8 cellular contexts compared by ENCODE assay signal in the genomic region with DNA sequence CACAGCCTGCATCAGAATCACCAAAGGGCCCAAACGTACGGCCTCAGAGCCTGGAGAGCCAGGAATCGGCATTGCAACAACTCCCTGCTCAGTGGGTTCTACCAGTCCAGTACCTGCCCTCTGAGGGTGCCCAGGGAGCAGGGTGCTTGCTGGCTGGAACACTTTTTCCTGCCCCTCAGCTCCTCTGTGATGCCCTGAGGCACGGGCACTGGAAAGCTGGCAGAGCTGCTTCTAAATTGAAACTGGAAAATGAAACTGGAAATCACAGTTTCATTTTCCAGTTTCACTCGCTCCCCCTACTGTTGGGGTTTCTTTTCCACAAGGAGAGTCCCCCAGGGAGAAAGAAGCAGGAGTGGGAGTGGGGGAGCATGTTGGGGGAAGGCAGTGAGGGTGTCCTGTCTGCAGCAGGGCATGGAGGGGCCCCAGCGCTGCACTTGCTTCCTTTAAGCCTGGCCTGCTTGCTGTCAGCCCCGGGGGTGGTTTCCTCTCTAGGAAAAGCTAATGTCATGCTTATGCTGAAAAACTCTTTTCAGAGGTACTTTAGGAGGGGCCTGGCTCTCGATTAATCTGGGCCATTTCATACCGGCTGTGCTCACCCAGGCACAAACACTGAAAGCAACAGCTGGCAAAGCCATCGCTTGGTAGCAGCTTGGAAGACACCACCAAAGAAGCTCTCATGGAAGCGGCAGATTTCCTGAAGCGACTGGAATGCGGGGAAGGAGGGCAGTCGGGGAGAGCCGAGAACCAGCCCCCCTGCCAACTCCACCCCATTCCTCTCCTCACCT. TPM values are rescaled to one million over a fixed set of nuclear protein-coding genes. Genes with fewer than 3 reads are reported as not detected.
DNase-seq lines count a peak whose midpoint lies in the region; ATAC-seq and TF ChIP-seq lines count a peak whose summit lies in the region.

No MANE protein-coding gene starts in this region.

- intact Hi-C loops in heart left ventricle (cut with DNase I) (loop anchor here in 2 of 10 donors (2.0 to 5.0 kb wide), 2 partner anchors 26 to 37 kb away; no protein-coding TSS in a partner anchor), left ventricle myocardium superior (cut with micrococcal nuclease) (no loop called here)
- intact Hi-C loops in activated CD4-positive, alpha-beta memory T cell treated with anti-CD3 and anti-CD28 coated beads for 36 hours (cut with micrococcal nuclease): no loop called here

- no peak for DNase-seq in heart left ventricle
- no peak for DNase-seq in left ventricle myocardium superior
- peak; percentile 67 for DNase-seq in activated CD4-positive, alpha-beta memory T cell treated with anti-CD3 and anti-CD28 coated beads for 36 hours
- DNase-seq in immature natural killer cell: peak; percentile 42 to 58 (median 55)
- DNase-seq in OCI-M2 (lab: John Stamatoyannopoulos, UW; ENCODE audit: unreplicated experiment): no peak
- DNase-seq in DMS153 (lab: John Stamatoyannopoulos, UW): no peak

- TF ChIP-seq CTCF in heart left ventricle (IDR thresholded peaks at IDR 0.05): peak in 6 of 12 donors; percentile 10 to 46 (median 24)

- H3K36me3 ChIP-seq in heart left ventricle: peaks cover 0 to 17% (median 0%) of the 10 kb centered on the region in 9 donors
- peaks cover 6 to 21% of the 10 kb centered on the region in 2 donors for H3K36me3 ChIP-seq in stomach smooth muscle (ENCODE audit: control insufficient read depth in 2 of 2, insufficient read depth in 2 of 2, low read length in 2 of 2)

- no peak for TF ChIP-seq POLR2A in heart left ventricle (IDR thresholded peaks at IDR 0.05)

- 44 to 55% (median 47%) methylated on average over 15 of the region's 15 CpGs for WGBS in heart left ventricle, 4 donors

- H3K4me1 ChIP-seq in heart left ventricle (peaks cover 13 to 99% (median 63%) of the 10 kb centered on the region in 12 donors), stomach smooth muscle (ENCODE audit: control insufficient read depth, insufficient read depth, low read length) (peaks cover 54% of the 10 kb centered on the region)

- peak in 1 of 4 donors; percentile 10 for ATAC-seq in heart left ventricle
- ATAC-seq in left ventricle myocardium superior: no peak
- no peak for ATAC-seq in HG02973 (IDR thresholded peaks at IDR 0.05; ENCODE audit: unreplicated experiment)

- peaks cover 0 to 6% (median 0%) of the 10 kb centered on the region in 12 donors for H3K9me3 ChIP-seq in heart left ventricle
- no peaks in the 10 kb centered on the region for H3K9me3 ChIP-seq in stomach smooth muscle (ENCODE audit: control insufficient read depth in 2 of 2, low read length in 2 of 2)

- no peaks in the 10 kb centered on the region for H3K27me3 Mint-ChIP-seq in activated CD4-positive, alpha-beta memory T cell treated with anti-CD3 and anti-CD28 coated beads for 36 hours
- H3K27me3 Mint-ChIP-seq in immature natural killer cell (ENCODE audit: low read depth in 3 of 3): peaks cover 32 to 44% (median 36%) of the 10 kb centered on the region in 3 donors

- H3K4me3 ChIP-seq in heart left ventricle (peak overlapping the region in 6 of 12 donors; percentile 0 to 40 (median 15)), stomach smooth muscle (ENCODE audit: low read length in 2 of 2) (peak overlapping the region; percentile 49 to 67)

- H3K27ac Mint-ChIP-seq in activated CD4-positive, alpha-beta memory T cell treated with anti-CD3 and anti-CD28 coated beads for 36 hours: peak overlapping the region; percentile 75
- H3K27ac Mint-ChIP-seq in immature natural killer cell: peak overlapping the region; percentile 98 to 100 (median 100)

- POLR2A ChIA-PET in activated CD4-positive, alpha-beta memory T cell treated with anti-CD3 and anti-CD28 coated beads for 36 hours (lab: Charles Lee): interaction anchor here (0.8 to 5.1 kb wide), 11 partner anchors 9 to 283 kb away, joined by 3 to 94 read pairs (median 13); a partner anchor contains a TSS

- CTCF ChIA-PET in activated CD4-positive, alpha-beta memory T cell treated with anti-CD3 and anti-CD28 coated beads for 36 hours (lab: Charles Lee): interaction anchor here (0.6 to 5.0 kb wide), 13 partner anchors 9 to 77 kb away, joined by 3 to 53 read pairs (median 8); no protein-coding TSS in a partner anchor

- no peaks in the 10 kb centered on the region for H3K9me3 Mint-ChIP-seq in activated CD4-positive, alpha-beta memory T cell treated with anti-CD3 and anti-CD28 coated beads for 36 hours
- H3K9me3 Mint-ChIP-seq in immature natural killer cell: peaks cover 0 to 2% (median 0%) of the 10 kb centered on the region in 6 donors

- H3K4me3 Mint-ChIP-seq in activated CD4-positive, alpha-beta memory T cell treated with anti-CD3 and anti-CD28 coated beads for 36 hours: peak overlapping the region; percentile 36
- peak overlapping the region; percentile 76 to 88 (median 80) for H3K4me3 Mint-ChIP-seq in immature natural killer cell

- H3K36me3 Mint-ChIP-seq in activated CD4-positive, alpha-beta memory T cell treated with anti-CD3 and anti-CD28 coated beads for 36 hours: peaks cover 13% of the 10 kb centered on the region
- H3K36me3 Mint-ChIP-seq in immature natural killer cell: peaks cover 23 to 36% (median 34%) of the 10 kb centered on the region in 3 donors

- H3K9ac ChIP-seq in stomach smooth muscle (ENCODE audit: low read length in 2 of 2): peak overlapping the region; percentile 35 to 55

- H3K27ac ChIP-seq in heart left ventricle: peak overlapping the region in 11 of 12 donors; percentile 31 to 92 (median 61)
- H3K27ac ChIP-seq in stomach smooth muscle (ENCODE audit: low read length): peak overlapping the region; percentile 41

- no peaks in the 10 kb centered on the region for H3K27me3 ChIP-seq in heart left ventricle
- H3K27me3 ChIP-seq in stomach smooth muscle (ENCODE audit: control insufficient read depth in 1 of 2, insufficient read depth in 2 of 2, low read length in 2 of 2): no peaks in the 10 kb centered on the region

- H3K4me1 Mint-ChIP-seq in activated CD4-positive, alpha-beta memory T cell treated with anti-CD3 and anti-CD28 coated beads for 36 hours (ENCODE audit: low read depth): peaks cover 83% of the 10 kb centered on the region
- peaks cover 100% of the 10 kb centered on the region in 2 donors for H3K4me1 Mint-ChIP-seq in immature natural killer cell

RNA-seq across cellular contexts. Expression of a gene that starts 26.2 kb away (rescaled TPM):
- 100 to 1,000 TPM in 1 of 9 donors, 10 to 100 TPM in 7, 1 to 10 TPM in 1; 9.2 to 190 (median 18.4) TPM for total RNA-seq in heart left ventricle
- 10 to 100 TPM in 1 of 2 donors, 1 to 10 TPM in 1; 7.5 to 12.2 TPM for polyA plus RNA-seq in heart left ventricle
- total RNA-seq in left ventricle myocardium superior: 12.6 TPM
- total RNA-seq in activated CD4-positive, alpha-beta memory T cell treated with anti-CD3 and anti-CD28 coated beads for 36 hours: 100 to 1,000 TPM; 104 to 106 TPM
- 100 to 1,000 TPM; 349 to 460 (median 371) TPM for polyA plus RNA-seq in immature natural killer cell

Comparison
In these comparisons a context has a peak if more than half of its experiments do, and no peak if none do; other contexts are left out.
1. DNase-seq: peak in activated CD4-positive, alpha-beta memory T cell treated with anti-CD3 and anti-CD28 coated beads for 36 hours (single experiment) and immature natural killer cell (3 of 3); none in heart left ventricle (0 of 5), left ventricle myocardium superior (single experiment), OCI-M2 (single experiment) and DMS153 (single experiment).